In the genomic region with DNA sequence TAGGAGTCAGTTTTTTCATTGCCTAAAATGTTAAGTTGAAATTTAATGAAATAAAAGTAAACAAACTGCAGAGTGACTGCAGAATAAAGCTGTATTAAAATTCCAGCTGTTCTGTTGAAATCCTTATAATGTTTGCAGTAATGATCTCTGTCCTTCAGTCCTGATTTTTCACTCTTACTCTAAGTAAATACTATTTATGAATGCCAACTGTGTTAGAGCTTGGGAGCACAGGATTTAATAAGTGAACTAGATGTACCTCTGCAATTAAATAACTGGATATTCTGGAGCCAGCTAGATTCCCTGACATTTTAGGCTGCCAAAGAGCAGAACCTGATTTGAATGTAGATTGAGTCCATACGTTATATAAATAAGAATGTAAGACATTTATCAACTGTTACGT, we compare ENCODE assay signal across 13 cellular contexts. TPM values are rescaled to one million over a fixed set of nuclear protein-coding genes. Genes with fewer than 3 reads are reported as not detected.
"Had no signal": no experiment of that assay in that cellular context is flagged by ENCODE, and none has a peak within 500 bp of the region (broad histone marks: within the 10 kb centered on the region; RNA-seq: fewer than 3 reads in every experiment).

No MANE protein-coding gene starts in this region.

RNA-seq across cellular contexts. Expression of gene TBC1D3G, which starts 7.9 kb away (rescaled TPM):
- total RNA-seq: activated CD4-positive, alpha-beta memory T cell treated with anti-CD3 and anti-CD28 coated beads, Interleukin-2, amount 10 ng/mL, durations not matched to agents 7 days and 5 days; activated CD4-positive, alpha-beta T cell treated with anti-CD3 and anti-CD28 coated beads for 36 hours; activated CD4-positive, alpha-beta T cell treated with anti-CD3 and anti-CD28 coated beads, Interleukin-2, amount 10 ng/mL, durations not matched to agents 7 days and 5 days; activated CD8-positive, alpha-beta memory T cell treated with anti-CD3 and anti-CD28 coated beads, Interleukin-2, amount 10 ng/mL, durations not matched to agents 7 days and 5 days; activated CD8-positive, alpha-beta T cell treated with anti-CD3 and anti-CD28 coated beads, Interleukin-2, amount 10 ng/mL, durations not matched to agents 7 days and 5 days; activated naive CD8-positive, alpha-beta T cell treated with anti-CD3 and anti-CD28 coated beads, Interleukin-2, amount 10 ng/mL, durations not matched to agents 7 days and 5 days; activated T-helper 2 cell treated with anti-CD3 and anti-CD28 coated beads, Interferon-gamma antibody, Interleukin-2, Interleukin-4, amounts not matched to agents 10 μg/mL and 5 μg/mL and 100 μg/mL, durations not matched to agents 14 hours and 24 hours and 36 hours; ascending aorta; bronchial epithelial cell; chondrocyte; T-helper 2 cell treated with Interferon-gamma antibody and Interleukin-4, amounts not matched to agents 100 ng/mL and 5 ng/mL, for 36 hours; WTC11 had no signal

RNA-seq across cellular contexts. Expression of gene TBC1D3I, which starts 51.4 kb away (rescaled TPM):
- total RNA-seq: ascending aorta, bronchial epithelial cell, cardiac muscle cell had no signal
- polyA plus RNA-seq: cardiac muscle cell had no signal
